ENCODE assay signal across 1 cellular context in genomic region chrX:107674480-107675364, GRCh38.
TF ChIP-seq lines count a peak whose summit lies in the region.

No MANE protein-coding gene starts in this region.

TF ChIP-seq in K562, 482 proteins besides CTCF, POLR2A, EP300 and RAD21 (continued from another document):
- TF ChIP-seq ZHX1 (conservative IDR thresholded peaks at IDR 0.05; ENCODE audit: low read length) (no peak), ADNP (tag; IDR thresholded peaks at IDR 0.05) (peak; percentile 80), MLX (CRISPR knock-in tag; conservative IDR thresholded peaks at IDR 0.05) (no peak), PCBP1 (IDR thresholded peaks at IDR 0.05; ENCODE audit: low read depth, low read length, poor library complexity, severe bottlenecking) (no peak), HMG20A (CRISPR knock-in tag; conservative IDR thresholded peaks at IDR 0.05) (no peak)
TF ChIP-seq in K562: peak in this region for 18.
